ENCODE assay signal across 1 cellular context in the genomic region with DNA sequence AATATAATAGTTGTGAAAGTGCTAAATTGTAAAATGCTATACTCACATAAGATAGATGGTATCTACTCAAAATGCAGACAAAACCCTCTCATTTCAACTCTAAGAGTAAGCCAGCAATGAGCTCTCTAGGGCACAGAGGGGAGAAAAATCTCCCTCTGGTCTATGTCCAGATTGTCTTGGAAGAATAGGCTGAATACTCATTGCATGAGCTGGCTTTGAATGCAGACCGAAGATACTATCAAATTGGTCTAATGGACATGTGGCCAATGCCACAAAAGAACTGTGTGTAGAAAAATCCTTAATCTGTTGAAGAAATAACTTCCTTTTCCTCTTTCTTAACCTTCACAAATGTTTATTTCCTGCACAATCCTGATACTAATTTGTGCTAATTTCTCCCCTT.
A peak's percentile ranks its signal among the peaks of the same experiment; 100 is the strongest.
TF ChIP-seq lines count a peak whose summit lies in the region.

No MANE protein-coding gene starts in this region.

TF ChIP-seq in endothelial cell of umbilical vein, 7 proteins besides CTCF, POLR2A, EP300 and RAD21 (continued from another document):
- TF ChIP-seq EZH2 (IDR thresholded peaks at IDR 0.05; ENCODE audit: borderline replicate concordance, low read depth, low read length, severe bottlenecking) = no peak
- peak; percentile 86 for TF ChIP-seq GATA2 (IDR thresholded peaks at IDR 0.05; ENCODE audit: insufficient read depth, insufficient read length, low read depth, low read length)
